Comparison of ENCODE assay signal across 26 cellular contexts in the genomic region with DNA sequence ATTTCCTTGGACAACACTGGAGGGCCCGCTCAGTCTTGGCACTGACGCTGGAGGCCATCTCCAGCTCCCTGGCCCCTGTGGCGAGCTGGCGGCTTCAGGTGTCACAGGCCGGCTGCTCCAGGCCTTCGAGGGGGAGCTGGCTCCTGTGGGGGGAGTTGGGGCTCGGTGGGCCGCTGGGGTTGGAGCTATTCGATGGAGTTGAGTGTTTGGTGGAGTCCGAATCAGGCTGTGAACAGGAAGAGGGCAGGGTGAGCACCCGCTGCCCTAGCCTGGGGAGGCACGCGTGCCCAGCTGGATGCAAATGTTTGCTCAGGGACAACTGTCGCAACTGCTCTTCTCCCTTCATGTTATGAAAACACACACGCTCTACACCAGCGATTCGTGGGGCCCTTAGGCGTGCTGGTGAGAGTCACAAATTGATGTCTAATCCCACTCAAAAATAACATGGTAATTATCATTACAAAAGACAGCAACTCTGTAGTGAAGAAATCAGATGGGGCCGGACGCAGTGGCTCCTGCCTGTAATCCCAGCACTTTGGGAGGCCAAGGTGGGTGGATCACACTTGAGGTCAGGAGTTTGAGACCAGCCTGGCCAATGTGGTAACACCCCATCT.
"Had no signal": no experiment of that assay in that cellular context is flagged by ENCODE, and none has a peak within 500 bp of the region (broad histone marks: within the 10 kb centered on the region; RNA-seq: fewer than 3 reads in every experiment).

No MANE protein-coding gene starts in this region.

- H3K27me3 Mint-ChIP-seq: stimulated activated naive CD8-positive, alpha-beta T cell treated with anti-CD3 and anti-CD28 coated beads, Interleukin-15, Interleukin-2, amounts not matched to agents 100 ng/mL and 50 ng/mL, for 24 hours had no signal

- DNase-seq: activated CD4-positive, alpha-beta T cell treated with anti-CD3 and anti-CD28 coated beads, Interleukin-2, amount 50 U/mL, for 1 hour; activated CD4-positive, CD25-positive, alpha-beta regulatory T cell treated with anti-CD3 and anti-CD28 coated beads, Interleukin-2, amount 50 U/mL, for 72 hours; activated CD8-positive, alpha-beta memory T cell treated with anti-CD3 and anti-CD28 coated beads, Interleukin-2, amount 50 U/mL, for 4 hours; activated naive CD4-positive, alpha-beta T cell treated with anti-CD3 and anti-CD28 coated beads for 36 hours; activated T-cell treated with anti-CD3 and anti-CD28 coated beads, Interleukin-2, amount 50 U/mL, for 4 hours; anterior cingulate cortex; cortex of kidney; heart right ventricle; immature natural killer cell; kidney glomerular epithelial cell; nephron progenitor cell; stimulated activated CD4-positive, alpha-beta T cell treated with anti-CD3 and anti-CD28 coated beads, Interleukin-15, amount 100 ng/mL, for 24 hours; stimulated activated CD4-positive, alpha-beta T cell treated with anti-CD3 and anti-CD28 coated beads, Interleukin-2, amount 100 ng/mL, for 48 hours; T-helper 2 cell had no signal

- H3K4me1 Mint-ChIP-seq: brain; central memory CD8-positive, alpha-beta T cell; mesothelial cell of epicardium; nephron progenitor cell had no signal

- H3K4me3 Mint-ChIP-seq: activated naive CD4-positive, alpha-beta T cell treated with anti-CD3 and anti-CD28 coated beads for 36 hours; activated T-cell treated with anti-CD3 and anti-CD28 coated beads, Interleukin-2, amount 50 U/mL, for 4 hours; brain; central memory CD8-positive, alpha-beta T cell; immature natural killer cell; mesothelial cell of epicardium; nephron progenitor cell; stimulated activated naive CD8-positive, alpha-beta T cell treated with anti-CD3 and anti-CD28 coated beads, Interleukin-15, Interleukin-2, amounts not matched to agents 100 ng/mL and 50 ng/mL, for 24 hours had no signal

- H3K9me3 ChIP-seq: gastroesophageal sphincter, heart right ventricle, right atrium auricular region, tibial nerve had no signal

- H3K27ac Mint-ChIP-seq: activated naive CD4-positive, alpha-beta T cell treated with anti-CD3 and anti-CD28 coated beads for 36 hours; brain; immature natural killer cell; mesothelial cell of epicardium; nephron progenitor cell; progenitor cell of endocrine pancreas; stimulated activated naive CD8-positive, alpha-beta T cell treated with anti-CD3 and anti-CD28 coated beads, Interleukin-15, Interleukin-2, amounts not matched to agents 100 ng/mL and 50 ng/mL, for 24 hours had no signal

- H3K9me3 Mint-ChIP-seq: activated naive CD4-positive, alpha-beta T cell treated with anti-CD3 and anti-CD28 coated beads for 36 hours; activated T-cell treated with anti-CD3 and anti-CD28 coated beads, Interleukin-2, amount 50 U/mL, for 4 hours; brain; central memory CD8-positive, alpha-beta T cell; immature natural killer cell; mesothelial cell of epicardium; nephron progenitor cell; stimulated activated naive CD8-positive, alpha-beta T cell treated with anti-CD3 and anti-CD28 coated beads, Interleukin-15, Interleukin-2, amounts not matched to agents 100 ng/mL and 50 ng/mL, for 24 hours had no signal

- ATAC-seq: activated T-cell treated with anti-CD3 and anti-CD28 coated beads, Interleukin-2, amount 50 U/mL, for 4 hours; esophagus mucosa; gastroesophageal sphincter; heart right ventricle had no signal

- H3K27ac ChIP-seq: gastroesophageal sphincter, heart right ventricle, right atrium auricular region, skin epidermis, tibial nerve, VCaP had no signal

- H3K4me3 ChIP-seq: gastroesophageal sphincter, heart right ventricle, lung, right atrium auricular region, skin epidermis, tibial nerve had no signal

- H3K36me3 Mint-ChIP-seq: immature natural killer cell had no signal
